ENCODE assay signal across 17 cellular contexts in genomic region chr6:106642476-106642875, GRCh38.
"Had no signal": no experiment of that assay in that cellular context is flagged by ENCODE, and none has a peak within 500 bp of the region (broad histone marks: within the 10 kb centered on the region; RNA-seq: fewer than 3 reads in every experiment).

No MANE protein-coding gene starts in this region.

- ATAC-seq: activated naive CD4-positive, alpha-beta T cell treated with anti-CD3 and anti-CD28 coated beads, Interleukin-2, amount 50 U/mL, for 72 hours; esophagus mucosa; left ventricle myocardium superior had no signal

- H3K27ac ChIP-seq: colonic mucosa, stomach, thoracic aorta, upper lobe of left lung had no signal

- H3K9me3 Mint-ChIP-seq: activated naive CD4-positive, alpha-beta T cell treated with anti-CD3 and anti-CD28 coated beads, Interleukin-2, amount 50 U/mL, for 72 hours; activated T-helper 1 cell treated with anti-CD3 and anti-CD28 coated beads, Interleukin-12 subunit alpha, Interleukin-12 subunit beta, Interleukin-2, Interleukin-4 antibody, amounts not matched to agents 30 ng/mL and 10 ng/mL and 1 ng/mL, durations not matched to agents 14 hours and 24 hours and 36 hours; brain; neural crest cell; T-helper 1 cell treated with Interleukin-12 subunit alpha and Interleukin-12 subunit beta and Interleukin-4 antibody, amounts not matched to agents 30 μg/mL and 1 μg/mL, for 36 hours had no signal

- H3K4me3 Mint-ChIP-seq: activated T-helper 1 cell treated with anti-CD3 and anti-CD28 coated beads, Interleukin-12 subunit alpha, Interleukin-12 subunit beta, Interleukin-2, Interleukin-4 antibody, amounts not matched to agents 30 ng/mL and 10 ng/mL and 1 ng/mL, durations not matched to agents 14 hours and 24 hours and 36 hours; brain; neural crest cell; T-helper 1 cell treated with Interleukin-12 subunit alpha and Interleukin-12 subunit beta and Interleukin-4 antibody, amounts not matched to agents 30 μg/mL and 1 μg/mL, for 36 hours had no signal

- H3K4me3 ChIP-seq: colonic mucosa, stomach, thoracic aorta, upper lobe of left lung had no signal

- H3K27me3 Mint-ChIP-seq: progenitor cell of endocrine pancreas had no signal

- H3K27me3 ChIP-seq: colonic mucosa, stomach, upper lobe of left lung had no signal

- H3K27ac Mint-ChIP-seq: activated naive CD4-positive, alpha-beta T cell treated with anti-CD3 and anti-CD28 coated beads, Interleukin-2, amount 50 U/mL, for 72 hours; activated T-helper 1 cell treated with anti-CD3 and anti-CD28 coated beads, Interleukin-12 subunit alpha, Interleukin-12 subunit beta, Interleukin-2, Interleukin-4 antibody, amounts not matched to agents 30 ng/mL and 10 ng/mL and 1 ng/mL, durations not matched to agents 14 hours and 24 hours and 36 hours; brain; progenitor cell of endocrine pancreas; T-helper 1 cell treated with Interleukin-12 subunit alpha and Interleukin-12 subunit beta and Interleukin-4 antibody, amounts not matched to agents 30 μg/mL and 1 μg/mL, for 36 hours had no signal

- H3K4me1 Mint-ChIP-seq: brain had no signal

- H3K9me3 ChIP-seq: colonic mucosa, stomach, thoracic aorta, upper lobe of left lung had no signal

- H3K4me1 ChIP-seq: colonic mucosa, upper lobe of left lung had no signal

- DNase-seq: activated CD4-positive, CD25-positive, alpha-beta regulatory T cell treated with anti-CD3 and anti-CD28 coated beads, Interleukin-2, amount 50 U/mL, for 72 hours; activated gamma-delta T cell treated with Interleukin-2 at 50 U/mL for 16 hours; amniotic stem cell; central memory CD4-positive, alpha-beta T cell; colonic mucosa; left ventricle myocardium superior; stimulated activated CD4-positive, alpha-beta T cell treated with anti-CD3 and anti-CD28 coated beads, Interleukin-2, amount 100 ng/mL, for 24 hours; stomach; upper lobe of left lung had no signal
